ENCODE assay signal across 8 cellular contexts in the genomic region with DNA sequence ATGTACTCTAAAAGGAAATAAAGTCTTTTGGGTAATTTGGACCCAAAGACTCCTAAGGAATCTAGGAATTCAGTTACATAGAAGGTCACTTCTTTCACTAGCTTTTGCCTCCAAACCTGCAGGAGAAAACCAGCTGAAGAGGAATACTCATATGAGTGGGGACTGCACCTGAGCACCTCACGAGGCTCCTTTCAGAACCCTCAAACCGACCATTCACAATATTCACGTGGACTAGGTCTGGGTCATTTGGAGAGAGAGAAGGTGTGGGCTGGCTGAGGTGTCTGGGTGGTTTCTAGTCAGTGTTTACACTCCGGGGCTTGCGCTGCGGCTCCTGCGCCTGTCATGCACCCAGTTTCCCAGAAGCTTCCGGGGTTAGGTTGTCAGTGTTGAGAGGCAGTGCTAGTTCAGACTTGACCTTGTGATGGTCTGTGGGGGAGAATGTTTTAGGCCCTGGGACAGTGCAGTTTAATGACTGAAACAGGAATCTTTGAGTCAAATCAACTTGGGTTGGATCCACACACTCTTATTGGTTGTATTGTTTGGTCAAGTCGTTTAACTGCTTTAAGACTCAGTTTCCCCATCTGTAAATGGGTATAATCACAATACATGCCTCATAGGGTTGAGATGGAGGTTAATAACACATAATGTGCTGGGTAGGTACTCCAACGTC.
DNase-seq lines count a peak whose midpoint lies in the region; ATAC-seq lines count a peak whose summit lies in the region.

No MANE protein-coding gene starts in this region.

- peak overlapping the region; percentile 70 for H3K27ac ChIP-seq in epithelial cell of prostate

- DNase-seq in T-helper 22 cell (ENCODE audit: low read depth): peak; percentile 32
- peak; percentile 74 for DNase-seq in epithelial cell of prostate (ENCODE audit: low read depth, low spot score)
- peak; percentile 37 to 65 for DNase-seq in stimulated activated CD8-positive, alpha-beta memory T cell treated with anti-CD3 and anti-CD28 coated beads, Interleukin-7, amount 100 ng/mL, for 48 hours (ENCODE audit: extremely low read depth in 1 of 2, low read depth in 1 of 2)
- DNase-seq in NCI-H526 treated with DMSO at 0.1 percent for 48 hours (lab: John Stamatoyannopoulos, UW): no peak
- DNase-seq in NCI-H226: no peak
- DNase-seq in HuH-7 (ENCODE audit: low spot score): no peak

- ATAC-seq in GM18499 (IDR thresholded peaks at IDR 0.05; ENCODE audit: insufficient read depth, unreplicated experiment) (peak; percentile 64), HG02642 (IDR thresholded peaks at IDR 0.05; ENCODE audit: poor library complexity, unreplicated experiment) (peak; percentile 83)

Comparison
In these comparisons a context has a peak if more than half of its experiments do, and no peak if none do; other contexts are left out.
1. DNase-seq: peak in T-helper 22 cell (single experiment), epithelial cell of prostate (single experiment) and stimulated activated CD8-positive, alpha-beta memory T cell treated with anti-CD3 and anti-CD28 coated beads, Interleukin-7, amount 100 ng/mL, for 48 hours (2 of 2); none in NCI-H526 treated with DMSO at 0.1 percent for 48 hours (single experiment), NCI-H226 (single experiment) and HuH-7 (single experiment).